In genomic region chr2:143398701-143399260, GRCh38 we compare ENCODE assay signal across 17 cellular contexts.
DNase-seq lines count a peak whose midpoint lies in the region; ATAC-seq, FAIRE-seq and TF ChIP-seq lines count a peak whose summit lies in the region.
"Had no signal": no experiment of that assay in that cellular context is flagged by ENCODE, and none has a peak within 500 bp of the region (broad histone marks: within the 10 kb centered on the region; RNA-seq: fewer than 3 reads in every experiment).

No MANE protein-coding gene starts in this region.

- H3K4me3 Mint-ChIP-seq in stimulated activated effector memory CD8-positive, alpha-beta T cell treated with anti-CD3 and anti-CD28 coated beads, Interleukin-12 subunit alpha, Interleukin-12 subunit beta, amount 100 ng/mL, for 72 hours = peak overlapping the region; percentile 5
- H3K4me3 Mint-ChIP-seq in osteocyte (ENCODE audit: unreplicated experiment) = no peak overlapping the region
- H3K4me3 Mint-ChIP-seq: activated CD8-positive, alpha-beta T cell treated with anti-CD3 and anti-CD28 coated beads for 36 hours; dendritic cell treated with granulocyte-macrophage colony-stimulating factor and Interleukin-4, amounts not matched to agents 40 ng/mL and 50 ng/mL, for 4 days; naive B cell had no signal

- H3K27me3 Mint-ChIP-seq in osteocyte (ENCODE audit: unreplicated experiment) = peaks cover 6% of the 10 kb centered on the region
- H3K27me3 Mint-ChIP-seq: activated CD8-positive, alpha-beta T cell treated with anti-CD3 and anti-CD28 coated beads for 36 hours; dendritic cell treated with granulocyte-macrophage colony-stimulating factor and Interleukin-4, amounts not matched to agents 40 ng/mL and 50 ng/mL, for 4 days; naive B cell had no signal

- FAIRE-seq in bronchial epithelial cell (lab: Jason Lieb, UNC) = no peak
- FAIRE-seq: A549 had no signal

- no peaks in the 10 kb centered on the region for H3K9me3 Mint-ChIP-seq in stimulated activated effector memory CD8-positive, alpha-beta T cell treated with anti-CD3 and anti-CD28 coated beads, Interleukin-12 subunit alpha, Interleukin-12 subunit beta, amount 100 ng/mL, for 72 hours
- no peaks in the 10 kb centered on the region for H3K9me3 Mint-ChIP-seq in osteocyte (ENCODE audit: unreplicated experiment)
- H3K9me3 Mint-ChIP-seq: activated CD8-positive, alpha-beta T cell treated with anti-CD3 and anti-CD28 coated beads for 36 hours; dendritic cell treated with granulocyte-macrophage colony-stimulating factor and Interleukin-4, amounts not matched to agents 40 ng/mL and 50 ng/mL, for 4 days; naive B cell had no signal

- DNase-seq in NCI-H510A treated with DMSO at 0.1 percent for 48 hours (lab: John Stamatoyannopoulos, UW) (peak; percentile 41), NCI-H510A (lab: John Stamatoyannopoulos, UW) (no peak), NCI-H2196 (lab: John Stamatoyannopoulos, UW; ENCODE audit: unreplicated experiment) (peak; percentile 30), bronchial epithelial cell (ENCODE audit: low read depth) (peak; percentile 92), osteocyte (ENCODE audit: extremely low spot score, unreplicated experiment) (no peak), HuH-7 (ENCODE audit: low spot score) (no peak)
- no peak for DNase-seq in stimulated activated effector memory CD8-positive, alpha-beta T cell treated with anti-CD3 and anti-CD28 coated beads, Interleukin-12 subunit alpha, Interleukin-12 subunit beta, amount 100 ng/mL, for 72 hours (ENCODE audit: low spot score in 2 of 2)
- DNase-seq: activated CD8-positive, alpha-beta T cell treated with anti-CD3 and anti-CD28 coated beads for 36 hours; activated effector memory CD4-positive, alpha-beta T cell treated with anti-CD3 and anti-CD28 coated beads, Interleukin-2, amount 50 U/mL, for 16 hours; aorta; left lung; naive B cell; NCI-H1092; upper lobe of left lung had no signal

- H3K27ac Mint-ChIP-seq in stimulated activated effector memory CD8-positive, alpha-beta T cell treated with anti-CD3 and anti-CD28 coated beads, Interleukin-12 subunit alpha, Interleukin-12 subunit beta, amount 100 ng/mL, for 72 hours = no peak overlapping the region
- H3K27ac Mint-ChIP-seq in osteocyte (ENCODE audit: unreplicated experiment) = no peak overlapping the region
- H3K27ac Mint-ChIP-seq: dendritic cell treated with granulocyte-macrophage colony-stimulating factor and Interleukin-4, amounts not matched to agents 40 ng/mL and 50 ng/mL, for 4 days had no signal

- no peak for ATAC-seq in stimulated activated effector memory CD8-positive, alpha-beta T cell treated with anti-CD3 and anti-CD28 coated beads, Interleukin-12 subunit alpha, Interleukin-12 subunit beta, amount 100 ng/mL, for 72 hours
- ATAC-seq in GM19328 (IDR thresholded peaks at IDR 0.05; ENCODE audit: unreplicated experiment) = no peak
- ATAC-seq: A549 had no signal

- H3K36me3 ChIP-seq in bronchial epithelial cell (ENCODE audit: control insufficient read depth, insufficient read depth, low read length) = no peaks in the 10 kb centered on the region
- H3K36me3 ChIP-seq: left lung, upper lobe of left lung had no signal

- H3K27me3 ChIP-seq in bronchial epithelial cell (ENCODE audit: control insufficient read depth, insufficient read depth, low read length) = no peaks in the 10 kb centered on the region
- H3K27me3 ChIP-seq: left lung, upper lobe of left lung had no signal

- H3K4me1 Mint-ChIP-seq in stimulated activated effector memory CD8-positive, alpha-beta T cell treated with anti-CD3 and anti-CD28 coated beads, Interleukin-12 subunit alpha, Interleukin-12 subunit beta, amount 100 ng/mL, for 72 hours = peaks cover 38% of the 10 kb centered on the region
- H3K4me1 Mint-ChIP-seq in osteocyte (ENCODE audit: unreplicated experiment) = peaks cover 4% of the 10 kb centered on the region

- no peaks in the 10 kb centered on the region for H3K36me3 Mint-ChIP-seq in stimulated activated effector memory CD8-positive, alpha-beta T cell treated with anti-CD3 and anti-CD28 coated beads, Interleukin-12 subunit alpha, Interleukin-12 subunit beta, amount 100 ng/mL, for 72 hours
- no peaks in the 10 kb centered on the region for H3K36me3 Mint-ChIP-seq in osteocyte (ENCODE audit: unreplicated experiment)

- no peak overlapping the region for H3K4me3 ChIP-seq in bronchial epithelial cell (ENCODE audit: low read depth, low read length)
- H3K4me3 ChIP-seq: A549, left lung, upper lobe of left lung had no signal

- TF ChIP-seq CTCF in bronchial epithelial cell (IDR thresholded peaks at IDR 0.05; ENCODE audit: insufficient read depth, low read length, severe bottlenecking) (no peak), osteocyte (IDR thresholded peaks at IDR 0.05) (no peak)

Comparison
In these comparisons a context has a peak if more than half of its experiments do, and no peak if none do; other contexts are left out.
1. DNase-seq: peak in NCI-H510A treated with DMSO at 0.1 percent for 48 hours (single experiment), NCI-H2196 (single experiment) and bronchial epithelial cell (single experiment); none in NCI-H510A (single experiment), stimulated activated effector memory CD8-positive, alpha-beta T cell treated with anti-CD3 and anti-CD28 coated beads, Interleukin-12 subunit alpha, Interleukin-12 subunit beta, amount 100 ng/mL, for 72 hours (0 of 2), osteocyte (single experiment) and HuH-7 (single experiment).